24 cellular contexts compared by ENCODE assay signal in the genomic region with DNA sequence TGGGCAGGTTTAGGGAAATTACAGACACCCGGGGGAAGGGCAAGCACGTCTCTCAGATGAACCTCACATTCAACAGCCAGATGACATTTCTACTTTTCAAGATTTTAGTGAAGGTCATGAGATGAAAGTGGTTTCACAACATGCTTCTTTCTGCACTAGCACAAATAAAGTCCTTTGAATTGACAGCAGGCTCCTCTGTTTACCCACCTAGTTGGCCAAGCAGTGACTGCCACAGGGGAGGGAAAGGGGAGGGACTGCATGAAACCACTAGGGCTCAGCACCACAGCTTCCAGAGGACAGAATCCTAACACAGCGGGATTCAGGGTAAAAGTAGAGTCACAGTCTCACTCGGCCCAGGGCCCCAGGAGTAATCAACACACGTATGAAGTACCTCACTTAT. TPM values are rescaled to one million over a fixed set of nuclear protein-coding genes. Genes with fewer than 3 reads are reported as not detected.
DNase-seq lines count a peak whose midpoint lies in the region; ATAC-seq and TF ChIP-seq lines count a peak whose summit lies in the region.
"Had no signal": no experiment of that assay in that cellular context is flagged by ENCODE, and none has a peak within 500 bp of the region (broad histone marks: within the 10 kb centered on the region; RNA-seq: fewer than 3 reads in every experiment).

No MANE protein-coding gene starts in this region.

- no peaks in the 10 kb centered on the region for H3K79me2 ChIP-seq in GM23338 (replicated peaks; ENCODE audit: insufficient read depth)

- whole genome bisulfite sequencing in endodermal cell (ENCODE audit: insufficient coverage in 1 of 2, insufficient read length in 1 of 2), 2 experiments, result 61% methylated on average over 5 of the region's 5 CpGs; no CpG with 5 or more reads in 1 of the 2 experiments

- no peaks in the 10 kb centered on the region for H3K9me3 Mint-ChIP-seq in GM23338
- H3K9me3 Mint-ChIP-seq in endodermal cell, result peaks cover 2% of the 10 kb centered on the region
- H3K9me3 Mint-ChIP-seq: T-cell had no signal

- no peaks in the 10 kb centered on the region for H3F3A ChIP-seq in GM23338 (replicated peaks; ENCODE audit: low read depth)

- H3K4me1 ChIP-seq in GM23338 (ENCODE audit: insufficient read depth) (no peaks in the 10 kb centered on the region), endodermal cell (ENCODE audit: control insufficient read depth, insufficient read depth, low read length) (no peaks in the 10 kb centered on the region)
- H3K4me1 ChIP-seq: A549, Caco-2, SJSA1 had no signal

- no peak overlapping the region for H3K4me2 ChIP-seq in GM23338
- H3K4me2 ChIP-seq: A549 had no signal

- H3K27ac Mint-ChIP-seq in GM23338, result no peak overlapping the region
- no peak overlapping the region for H3K27ac Mint-ChIP-seq in endodermal cell
- H3K27ac Mint-ChIP-seq: CD4-positive, alpha-beta memory T cell; T-cell had no signal

- H3K4me3 ChIP-seq in GM23338 (no peak overlapping the region), endodermal cell (ENCODE audit: low read length) (no peak overlapping the region)
- H3K4me3 ChIP-seq: A549, MG63, SJSA1 had no signal

- H3K27me3 Mint-ChIP-seq in GM23338 (ENCODE audit: insufficient read depth, low read depth, poor library complexity) (peaks cover 2% of the 10 kb centered on the region), endodermal cell (ENCODE audit: insufficient read depth) (peaks cover 31% of the 10 kb centered on the region)

- H3K9me2 ChIP-seq in GM23338 (ENCODE audit: insufficient read depth), result no peaks in the 10 kb centered on the region

- H3K9me3 ChIP-seq in endodermal cell (ENCODE audit: control insufficient read depth, low read length), result no peaks in the 10 kb centered on the region
- H3K9me3 ChIP-seq: A549, Caco-2, MG63, SJSA1 had no signal

- H3K27ac ChIP-seq in GM23338 (ENCODE audit: low read depth) (no peak overlapping the region), endodermal cell (ENCODE audit: low read depth, low read length) (no peak overlapping the region)
- H3K27ac ChIP-seq: A549, SJSA1 had no signal

- H3K9ac ChIP-seq in endodermal cell (ENCODE audit: extremely low read depth, low read length, poor library complexity, severe bottlenecking), result no peak overlapping the region

- peak; percentile 67 for ATAC-seq in GM23338
- peak; percentile 62 for ATAC-seq in left lobe of liver
- ATAC-seq in HG03354 (IDR thresholded peaks at IDR 0.05; ENCODE audit: poor library complexity, severe bottlenecking, unreplicated experiment), result no peak
- ATAC-seq: A549, HCT116, T-cell had no signal

- no peaks in the 10 kb centered on the region for H4K20me1 ChIP-seq in GM23338 (replicated peaks; ENCODE audit: insufficient read depth)

- H3K27me3 ChIP-seq in GM23338 (ENCODE audit: insufficient read depth), result no peaks in the 10 kb centered on the region
- no peaks in the 10 kb centered on the region for H3K27me3 ChIP-seq in endodermal cell (ENCODE audit: control insufficient read depth, insufficient read depth, low read length, poor library complexity, severe bottlenecking)
- H3K27me3 ChIP-seq: MG63, SJSA1 had no signal

- no peak for TF ChIP-seq CTCF in GM23338 (conservative IDR thresholded peaks at IDR 0.05; ENCODE audit: low read depth in 2 of 2)
- no peak for TF ChIP-seq CTCF in endodermal cell (conservative IDR thresholded peaks at IDR 0.05)

- DNase-seq in GM23338 (ENCODE audit: low spot score), result peak; percentile 27
- DNase-seq in NCI-H69 (lab: John Stamatoyannopoulos, UW), result peak; percentile 0
- DNase-seq in endodermal cell, result peak; percentile 72
- no peak for DNase-seq in left lobe of liver (ENCODE audit: low spot score)
- no peak for DNase-seq in amniotic stem cell (lab: John Stamatoyannopoulos, UW)
- no peak for DNase-seq in NCI-H2029 treated with DMSO at 0.1 percent for 48 hours (lab: John Stamatoyannopoulos, UW)
- DNase-seq: C1 segment of cervical spinal cord; CD4-positive, alpha-beta memory T cell; DMS79 treated with DMSO at 0.1 percent for 48 hours; IMR-90; KG1; MG63; NCI-H2029; NCI-H2227 treated with DMSO at 0.1 percent for 48 hours; NCI-H524; NCI-H774; Right ventricle myocardium superior; RPMI8226; T-cell had no signal

- peaks cover 3% of the 10 kb centered on the region; the same call in 1 of the 3 replicates for H3K4me1 Mint-ChIP-seq in GM23338
- peaks cover 9% of the 10 kb centered on the region for H3K4me1 Mint-ChIP-seq in endodermal cell
- H3K4me1 Mint-ChIP-seq: CD4-positive, alpha-beta memory T cell; T-cell had no signal

- no peaks in the 10 kb centered on the region for H3K36me3 ChIP-seq in GM23338 (ENCODE audit: insufficient read depth)
- H3K36me3 ChIP-seq in endodermal cell (ENCODE audit: control insufficient read depth, insufficient read depth, low read length), result no peaks in the 10 kb centered on the region
- H3K36me3 ChIP-seq: MG63, SJSA1 had no signal

- H3K36me3 Mint-ChIP-seq in GM23338 (ENCODE audit: low read depth) (no peaks in the 10 kb centered on the region), endodermal cell (ENCODE audit: low read depth) (no peaks in the 10 kb centered on the region)
- H3K36me3 Mint-ChIP-seq: CD4-positive, alpha-beta memory T cell; T-cell had no signal

- no peak overlapping the region for H3K4me3 Mint-ChIP-seq in GM23338
- H3K4me3 Mint-ChIP-seq in endodermal cell, result no peak overlapping the region
- H3K4me3 Mint-ChIP-seq: CD4-positive, alpha-beta memory T cell; T-cell had no signal

- H2AFZ ChIP-seq in GM23338, result no peak overlapping the region

TF ChIP-seq in GM23338, 12 proteins besides CTCF, POLR2A, EP300 and RAD21:
- TF ChIP-seq ETS1 (IDR thresholded peaks at IDR 0.05) (no peak), ZNF114 (CRISPR knock-in tag; IDR thresholded peaks at IDR 0.05) (no peak), STAT1 (IDR thresholded peaks at IDR 0.05; ENCODE audit: unreplicated experiment) (no peak)

RNA-seq across cellular contexts. Expression of gene RAB40A, which starts 6.2 kb away (rescaled TPM):
- total RNA-seq in GM23338 (2014; rRNA removed; shearing (Covaris generic)), result not detected in 2 replicates
- polyA plus RNA-seq in GM23338 (2016; fragmentation: Nextera tagmentation; extraction: Ambion mirVana), result 1.1 and 2.0 TPM in 2 replicates
- under 1 TPM; 0.51 to 0.66 TPM for total RNA-seq in endodermal cell
- 0.21 TPM for polyA plus RNA-seq in endodermal cell (2013, experiment 1 of 2)
- polyA plus RNA-seq in endodermal cell (2013, experiment 2 of 2), result 0.37 TPM
- 0.25 TPM for total RNA-seq in left lobe of liver
- total RNA-seq: Caco-2, Right ventricle myocardium superior had no signal
- polyA plus RNA-seq: CD4-positive, alpha-beta memory T cell had no signal

Comparison
In these comparisons a context has a peak if more than half of its experiments do, and no peak if none do; other contexts are left out.
1. DNase-seq: peak in GM23338 (single experiment), NCI-H69 (single experiment) and endodermal cell (single experiment); none in left lobe of liver (single experiment), amniotic stem cell (single experiment) and NCI-H2029 treated with DMSO at 0.1 percent for 48 hours (single experiment).